13 cellular contexts compared by ENCODE assay signal in the genomic region with DNA sequence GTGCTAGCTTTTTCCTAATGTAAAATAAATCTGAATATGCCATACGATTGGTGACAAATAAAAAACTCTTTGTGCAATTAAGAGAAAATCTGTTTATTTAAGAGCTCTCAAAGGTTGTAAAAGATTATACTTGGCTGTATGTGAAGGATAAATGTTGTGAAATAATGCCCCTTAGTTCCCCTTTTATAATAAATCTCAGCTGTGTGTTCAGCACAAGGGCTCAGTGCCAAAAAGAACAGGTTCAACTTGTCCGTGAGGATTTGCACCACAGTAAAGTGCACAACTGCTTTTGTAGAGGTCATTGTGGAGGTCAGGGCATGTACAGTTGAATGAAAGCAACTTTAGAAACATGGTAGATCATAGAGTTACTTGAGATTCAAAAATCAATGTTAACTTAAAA.
DNase-seq lines count a peak whose midpoint lies in the region; ATAC-seq and TF ChIP-seq lines count a peak whose summit lies in the region.
"Had no signal": no experiment of that assay in that cellular context is flagged by ENCODE, and none has a peak within 500 bp of the region (broad histone marks: within the 10 kb centered on the region; RNA-seq: fewer than 3 reads in every experiment).

No MANE protein-coding gene starts in this region.

- in situ Hi-C loops in mammary epithelial cell (cut with MboI; ENCODE audit: low sequenced_read_pairs in 2 of 2): no loop called here

- no TSS peak for BruUV-seq in mammary epithelial cell (replicated peaks; lab: Mats Ljungman, UMichigan)

- no peak overlapping the region for H3K4me2 ChIP-seq in mammary epithelial cell (ENCODE audit: insufficient read depth, low read depth, low read length)
- H3K4me2 ChIP-seq: KMS-11 had no signal

- CTCF ChIA-PET in mammary epithelial cell (lab: Charles Lee; ENCODE audit: low non-redundant PET): no interaction called here

- H2AFZ ChIP-seq in mammary epithelial cell (ENCODE audit: low read depth, low read length): no peak overlapping the region

- intact Hi-C loops in mammary epithelial cell (cut with micrococcal nuclease): no loop called here
- intact Hi-C loops in spleen (cut with DNase I; ENCODE audit: low total_unique reads): no loop called here

- no peaks in the 10 kb centered on the region for H3K9me3 ChIP-seq in mammary epithelial cell (replicated peaks; ENCODE audit: insufficient read depth, low read length)
- peaks cover 0 to 6% (median 2%) of the 10 kb centered on the region in 8 donors for H3K9me3 ChIP-seq in spleen
- H3K9me3 ChIP-seq: BE2C had no signal

- H3K36me3 ChIP-seq in mammary epithelial cell (ENCODE audit: insufficient read depth, low read length) (no peaks in the 10 kb centered on the region), spleen (peaks cover 0 to 9% (median 0%) of the 10 kb centered on the region in 6 donors)
- H3K36me3 ChIP-seq: BE2C had no signal

- dilution Hi-C loops in mammary epithelial cell (cut with HindIII; ENCODE audit: low sequenced_read_pairs): no loop called here

- no peak for ATAC-seq in HG03135 (IDR thresholded peaks at IDR 0.05; ENCODE audit: unreplicated experiment)
- ATAC-seq: activated T-helper 17 cell treated with anti-CD3 and anti-CD28 coated beads, Interleukin-2, amount 50 U/mL, for 72 hours; SK-N-SH treated with all-trans-retinoic acid at 6 μM for 48 hours had no signal

- 56% methylated on average over 2 of the region's 2 CpGs for WGBS in mammary epithelial cell (ENCODE audit: low coverage, missing lambda C conversion rate)
- WGBS in spleen, 5 donors: 51 to 69% (median 56%) methylated on average over 2 of the region's 2 CpGs

- peak; percentile 10 to 19 for DNase-seq in AML-193 (lab: John Stamatoyannopoulos, UW)
- DNase-seq in NCI-H1092 treated with DMSO at 0.1 percent for 48 hours (lab: John Stamatoyannopoulos, UW): peak; percentile 25
- peak; percentile 14 for DNase-seq in mammary epithelial cell
- peak; percentile 87 for DNase-seq in mucosa of gallbladder (ENCODE audit: low spot score)
- no peak for DNase-seq in NCI-H1694 treated with DMSO at 0.1 percent for 48 hours (lab: John Stamatoyannopoulos, UW)
- no peak for DNase-seq in T-helper 9 cell
- no peak for DNase-seq in spleen
- DNase-seq: BE2C, HFFc6 had no signal

- peaks cover 4% of the 10 kb centered on the region for H3K4me1 ChIP-seq in mammary epithelial cell (ENCODE audit: insufficient read depth, low read length)
- peaks cover 0 to 4% (median 0%) of the 10 kb centered on the region in 6 donors for H3K4me1 ChIP-seq in spleen
- H3K4me1 ChIP-seq: BE2C had no signal

- no peaks in the 10 kb centered on the region for H4K20me1 ChIP-seq in mammary epithelial cell (ENCODE audit: insufficient read depth, low read length)

- TF ChIP-seq CTCF in mammary epithelial cell (conservative IDR thresholded peaks at IDR 0.05 in 1 of 2, IDR thresholded peaks at IDR 0.05 in 1 of 2; ENCODE audit: extremely low read depth in 1 of 2, insufficient read depth in 1 of 2, low read depth in 1 of 2, low read length in 2 of 2): no peak
- no peak for TF ChIP-seq CTCF in spleen (IDR thresholded peaks at IDR 0.05 in 8 of 11, conservative IDR thresholded peaks at IDR 0.05 in 3 of 11)

- H3K27me3 ChIP-seq in mammary epithelial cell (ENCODE audit: insufficient read depth, low read length): no peaks in the 10 kb centered on the region
- H3K27me3 ChIP-seq in spleen (replicated peaks in 1 of 7): no peaks in the 10 kb centered on the region
- H3K27me3 ChIP-seq: BE2C had no signal

- H3K27ac ChIP-seq in mammary epithelial cell (ENCODE audit: insufficient read depth, low read depth, low read length) (no peak overlapping the region), spleen (no peak overlapping the region)
- H3K27ac ChIP-seq: KMS-11 had no signal

- no peak overlapping the region for H3K9ac ChIP-seq in mammary epithelial cell (ENCODE audit: insufficient read depth, low read length)
- H3K9ac ChIP-seq: KMS-11 had no signal

- no peaks in the 10 kb centered on the region for H3K79me2 ChIP-seq in mammary epithelial cell (ENCODE audit: insufficient read depth, low read length)

- H3K4me3 ChIP-seq in mammary epithelial cell (replicated peaks in 1 of 3; ENCODE audit: insufficient read depth in 1 of 3, low read depth in 2 of 3, low read length in 3 of 3) (no peak overlapping the region), spleen (no peak overlapping the region)

- TF ChIP-seq POLR2A in spleen (IDR thresholded peaks at IDR 0.05): no peak

Comparison
In these comparisons a context has a peak if more than half of its experiments do, and no peak if none do; other contexts are left out.
1. DNase-seq: peak in AML-193 (2 of 2), NCI-H1092 treated with DMSO at 0.1 percent for 48 hours (single experiment), mammary epithelial cell (single experiment) and mucosa of gallbladder (single experiment); none in NCI-H1694 treated with DMSO at 0.1 percent for 48 hours (single experiment), T-helper 9 cell (single experiment) and spleen (single experiment).